ENCODE assay signal across 25 cellular contexts in the genomic region with DNA sequence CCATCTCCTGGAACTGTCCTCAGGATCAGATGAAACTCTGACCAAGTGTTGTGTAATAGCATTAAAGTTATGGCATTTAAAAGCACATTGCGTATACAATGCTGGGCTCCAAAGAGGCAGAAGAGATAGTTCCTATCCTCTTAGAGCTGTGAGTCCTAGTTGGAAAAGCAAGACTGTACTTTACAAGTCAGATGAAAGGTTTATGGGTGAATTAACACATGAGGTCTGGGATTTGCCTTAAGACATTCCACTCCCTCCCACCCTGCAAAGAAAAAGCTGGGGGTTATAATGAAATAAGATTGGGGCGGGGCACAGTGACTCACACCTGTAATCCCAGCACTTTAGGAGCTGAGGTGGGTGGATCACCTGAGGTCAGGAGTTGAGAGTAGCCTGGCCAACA. TPM values are rescaled to one million over a fixed set of nuclear protein-coding genes. Genes with fewer than 3 reads are reported as not detected.
A peak's percentile ranks its signal among the peaks of the same experiment; 100 is the strongest.
DNase-seq lines count a peak whose midpoint lies in the region; ATAC-seq and TF ChIP-seq lines count a peak whose summit lies in the region.
"Had no signal": no experiment of that assay in that cellular context is flagged by ENCODE, and none has a peak within 500 bp of the region (broad histone marks: within the 10 kb centered on the region; RNA-seq: fewer than 3 reads in every experiment).

No MANE protein-coding gene starts in this region.

- H3K18ac ChIP-seq in mesendoderm (ENCODE audit: low read length) (peak overlapping the region; percentile 30), neuronal stem cell (ENCODE audit: low read length) (no peak overlapping the region)

- no peak overlapping the region for H4K5ac ChIP-seq in mesendoderm (ENCODE audit: low read length)

- H2AFZ ChIP-seq in mammary epithelial cell (ENCODE audit: low read depth, low read length) (no peak overlapping the region), neuronal stem cell (ENCODE audit: low read length) (no peak overlapping the region)
- H2AFZ ChIP-seq: neural progenitor cell had no signal

- dilution Hi-C loops in mammary epithelial cell (cut with HindIII; ENCODE audit: low sequenced_read_pairs): no loop called here

- DNase-seq in cardiac muscle cell (ENCODE audit: low read depth in 1 of 2, low spot score in 1 of 2) (no peak), Right ventricle myocardium superior (no peak), mammary epithelial cell (peak; percentile 75), mesendoderm (no peak), COLO668 (lab: John Stamatoyannopoulos, UW; ENCODE audit: unreplicated experiment) (no peak), epidermal melanocyte (ENCODE audit: insufficient read length, low spot score) (no peak), neuronal stem cell (ENCODE audit: low spot score) (no peak)
- DNase-seq: activated CD8-positive, alpha-beta memory T cell treated with anti-CD3 and anti-CD28 coated beads, Interleukin-2, amount 50 U/mL, for 48 hours; GDM1; KBM-7; NCI-H1930; NCI-H2227 treated with DMSO at 0.1 percent for 48 hours; SJCRH30; spleen; stimulated activated CD4-positive, alpha-beta T cell treated with anti-CD3 and anti-CD28 coated beads, Interleukin-4, amount 100 ng/mL, for 24 hours; stimulated activated naive CD8-positive, alpha-beta T cell treated with anti-CD3 and anti-CD28 coated beads, Interleukin-15, amount 100 ng/mL, for 72 hours; T-helper 17 cell; upper lobe of right lung had no signal

- H3K4me1 ChIP-seq in cardiac muscle cell (ENCODE audit: low read depth): peaks cover 4% of the 10 kb centered on the region
- H3K4me1 ChIP-seq in mammary epithelial cell (ENCODE audit: insufficient read depth, low read length): peaks cover 45% of the 10 kb centered on the region
- peaks cover 12% of the 10 kb centered on the region for H3K4me1 ChIP-seq in mesendoderm (ENCODE audit: control insufficient read depth, low read depth, low read length)
- H3K4me1 ChIP-seq in neuronal stem cell (ENCODE audit: control insufficient read depth in 2 of 2, insufficient read depth in 1 of 2, low read depth in 1 of 2, low read length in 2 of 2): no peaks in the 10 kb centered on the region
- H3K4me1 ChIP-seq: esophagus muscularis mucosa, neural progenitor cell, SJCRH30, spleen, upper lobe of right lung had no signal

- H3K4ac ChIP-seq in mesendoderm (ENCODE audit: low read depth, low read length): no peak overlapping the region
- H3K4ac ChIP-seq in neuronal stem cell (ENCODE audit: low read length): no peak overlapping the region

- H3K14ac ChIP-seq in neuronal stem cell (ENCODE audit: low read length): no peak overlapping the region

- H4K20me1 ChIP-seq in mammary epithelial cell (ENCODE audit: insufficient read depth, low read length): no peaks in the 10 kb centered on the region

- peaks cover 47% of the 10 kb centered on the region for H3K79me2 ChIP-seq in mammary epithelial cell (ENCODE audit: insufficient read depth, low read length)
- no peaks in the 10 kb centered on the region for H3K79me2 ChIP-seq in mesendoderm (ENCODE audit: control insufficient read depth, insufficient read depth, low read length)

- in situ Hi-C loops in mammary epithelial cell (cut with MboI; ENCODE audit: low sequenced_read_pairs in 2 of 2): no loop called here

- peak overlapping the region; percentile 34 for H3K4me2 ChIP-seq in mammary epithelial cell (ENCODE audit: insufficient read depth, low read depth, low read length)
- no peak overlapping the region for H3K4me2 ChIP-seq in mesendoderm (ENCODE audit: low read length)
- no peak overlapping the region for H3K4me2 ChIP-seq in neuronal stem cell (ENCODE audit: insufficient read depth, low read length, poor library complexity, severe bottlenecking)
- H3K4me2 ChIP-seq: BLaER1 treated with 17β-estradiol and CSF1 and Interleukin-3, amounts not matched to agents 10 nM and 100 nM; neural progenitor cell had no signal

- H4K91ac ChIP-seq in neuronal stem cell (ENCODE audit: low read depth, low read length, poor library complexity): no peak overlapping the region

- H3K27me3 ChIP-seq in cardiac muscle cell (no peaks in the 10 kb centered on the region), mammary epithelial cell (ENCODE audit: insufficient read depth, low read length) (no peaks in the 10 kb centered on the region), mesendoderm (ENCODE audit: insufficient read depth, low read length, poor library complexity) (no peaks in the 10 kb centered on the region), neuronal stem cell (ENCODE audit: control insufficient read depth in 3 of 3, insufficient read depth in 3 of 3, low read depth in 1 of 3, low read length in 3 of 3) (no peaks in the 10 kb centered on the region)
- H3K27me3 ChIP-seq: BLaER1 treated with 17β-estradiol and CSF1 and Interleukin-3, amounts not matched to agents 10 nM and 100 nM; esophagus muscularis mucosa; neural progenitor cell; SJCRH30; spleen; upper lobe of right lung had no signal

- H3K9me3 ChIP-seq in cardiac muscle cell (ENCODE audit: low read depth) (no peaks in the 10 kb centered on the region), mammary epithelial cell (replicated peaks; ENCODE audit: insufficient read depth, low read length) (no peaks in the 10 kb centered on the region), neuronal stem cell (replicated peaks in 1 of 2; ENCODE audit: control insufficient read depth in 2 of 2, insufficient read depth in 1 of 2, low read depth in 1 of 2, low read length in 2 of 2) (peaks cover 0 to 8% of the 10 kb centered on the region in 2 donors)
- H3K9me3 ChIP-seq: esophagus muscularis mucosa, SJCRH30, spleen, upper lobe of right lung had no signal

- H4K8ac ChIP-seq in mesendoderm (ENCODE audit: low read depth, low read length) (no peak overlapping the region), neuronal stem cell (ENCODE audit: low read depth, low read length) (no peak overlapping the region)

- no peak overlapping the region for H2BK120ac ChIP-seq in mesendoderm (ENCODE audit: low read depth, low read length)
- H2BK120ac ChIP-seq in neuronal stem cell (ENCODE audit: low read depth, low read length): no peak overlapping the region

- no peak overlapping the region for H2BK12ac ChIP-seq in neuronal stem cell (ENCODE audit: low read length)

- intact Hi-C loops in Right ventricle myocardium superior (cut with DNase I) (no loop called here), mammary epithelial cell (cut with micrococcal nuclease) (loop anchor here (5.0 kb wide), 1 partner anchor 35 kb away; a partner anchor contains a TSS)

- no peak for ATAC-seq in Right ventricle myocardium superior (ENCODE audit: poor library complexity)
- ATAC-seq in HG03469 (IDR thresholded peaks at IDR 0.05; ENCODE audit: unreplicated experiment): no peak
- ATAC-seq: left lobe of liver; stimulated activated naive CD8-positive, alpha-beta T cell treated with anti-CD3 and anti-CD28 coated beads, Interleukin-15, amount 100 ng/mL, for 72 hours; T-helper 17 cell; upper lobe of right lung had no signal

- peak overlapping the region; percentile 30 for H3K9ac ChIP-seq in mammary epithelial cell (ENCODE audit: insufficient read depth, low read length)
- no peak overlapping the region for H3K9ac ChIP-seq in mesendoderm (ENCODE audit: low read length)
- no peak overlapping the region for H3K9ac ChIP-seq in neuronal stem cell (ENCODE audit: low read depth, low read length, poor library complexity)
- H3K9ac ChIP-seq: BLaER1 treated with 17β-estradiol and CSF1 and Interleukin-3, amounts not matched to agents 10 nM and 100 nM; neural progenitor cell had no signal

- H2BK15ac ChIP-seq in mesendoderm (replicated peaks; ENCODE audit: low read depth): no peak overlapping the region
- no peak overlapping the region for H2BK15ac ChIP-seq in neuronal stem cell (ENCODE audit: low read length)

- H3K27ac ChIP-seq in cardiac muscle cell (peak overlapping the region; percentile 35), mammary epithelial cell (ENCODE audit: insufficient read depth, low read depth, low read length) (peak overlapping the region; percentile 84), mesendoderm (ENCODE audit: low read depth, low read length) (no peak overlapping the region), neuronal stem cell (replicated peaks; ENCODE audit: low read length) (no peak overlapping the region)
- H3K27ac ChIP-seq: BLaER1 treated with 17β-estradiol and CSF1 and Interleukin-3, amounts not matched to agents 10 nM and 100 nM; esophagus muscularis mucosa; HL-60; neural progenitor cell; SJCRH30; spleen; upper lobe of right lung; VCaP had no signal

- TF ChIP-seq CTCF in cardiac muscle cell (IDR thresholded peaks at IDR 0.05; ENCODE audit: low read depth, low read length) (no peak), mammary epithelial cell (conservative IDR thresholded peaks at IDR 0.05 in 1 of 2, IDR thresholded peaks at IDR 0.05 in 1 of 2; ENCODE audit: extremely low read depth in 1 of 2, insufficient read depth in 1 of 2, low read depth in 1 of 2, low read length in 2 of 2) (no peak)

- WGBS in mammary epithelial cell (ENCODE audit: low coverage, missing lambda C conversion rate): 55% methylated on average over 2 of the region's 2 CpGs
- no CpG with 5 or more reads among the region's 2 CpGs for WGBS in mesendoderm (ENCODE audit: extremely low coverage, insufficient coverage, low lambda C conversion rate)
- no CpG with 5 or more reads among the region's 2 CpGs for WGBS in neuronal stem cell (ENCODE audit: extremely low coverage in 2 of 2, insufficient read length in 2 of 2, insufficient replicate concordance in 1 of 2), 2 donors

- H3K36me3 ChIP-seq in cardiac muscle cell: no peaks in the 10 kb centered on the region
- peaks cover 3% of the 10 kb centered on the region for H3K36me3 ChIP-seq in mammary epithelial cell (ENCODE audit: insufficient read depth, low read length)
- H3K36me3 ChIP-seq in mesendoderm (ENCODE audit: control insufficient read depth, insufficient read depth, low read length): no peaks in the 10 kb centered on the region
- H3K36me3 ChIP-seq in neuronal stem cell (replicated peaks in 1 of 2; ENCODE audit: control insufficient read depth in 2 of 2, insufficient read depth in 2 of 2, low read length in 2 of 2): peaks cover 0 to 23% of the 10 kb centered on the region in 2 donors
- H3K36me3 ChIP-seq: neural progenitor cell, upper lobe of right lung had no signal

- H3K79me1 ChIP-seq in mesendoderm (ENCODE audit: low read length) (peaks cover 3% of the 10 kb centered on the region), neuronal stem cell (ENCODE audit: low read depth, low read length) (no peaks in the 10 kb centered on the region)

- no peak overlapping the region for H2AK5ac ChIP-seq in mesendoderm (ENCODE audit: low read length)
- H2AK5ac ChIP-seq in neuronal stem cell (ENCODE audit: low read depth, low read length): no peak overlapping the region

- no TSS peak for BruUV-seq in mammary epithelial cell (replicated peaks; lab: Mats Ljungman, UMichigan)

- CTCF ChIA-PET in mammary epithelial cell (lab: Charles Lee; ENCODE audit: low non-redundant PET): interaction anchor here (0.7 kb wide), 1 partner anchor 18 kb away, joined by 5 read pairs; no protein-coding TSS in a partner anchor

- no peak overlapping the region for H3K56ac ChIP-seq in mesendoderm (ENCODE audit: low read length)

- no peak overlapping the region for H3K4me3 ChIP-seq in cardiac muscle cell
- H3K4me3 ChIP-seq in mammary epithelial cell (replicated peaks in 1 of 3; ENCODE audit: insufficient read depth in 1 of 3, low read depth in 2 of 3, low read length in 3 of 3): peak overlapping the region in 1 of 3 experiments; percentile 7
- no peak overlapping the region for H3K4me3 ChIP-seq in mesendoderm (ENCODE audit: low read length)
- H3K4me3 ChIP-seq in neuronal stem cell (ENCODE audit: low read length in 2 of 2): no peak overlapping the region
- H3K4me3 ChIP-seq: BLaER1 treated with 17β-estradiol and CSF1 and Interleukin-3, amounts not matched to agents 10 nM and 100 nM; esophagus muscularis mucosa; neural progenitor cell; SJCRH30; spleen; upper lobe of right lung had no signal

- no peak overlapping the region for H3K23ac ChIP-seq in mesendoderm (ENCODE audit: low read length)
- H3K23ac ChIP-seq in neuronal stem cell (ENCODE audit: low read depth, low read length, poor library complexity): no peak overlapping the region

- H2BK5ac ChIP-seq in mesendoderm (ENCODE audit: low read length): peak overlapping the region; percentile 2
- no peak overlapping the region for H2BK5ac ChIP-seq in neuronal stem cell (ENCODE audit: low read length)

RNA-seq across cellular contexts. Expression of a gene that starts 35.6 kb away (rescaled TPM):
- total RNA-seq in cardiac muscle cell (59.5 and 72.1 TPM in 2 replicates), Right ventricle myocardium superior (39.6 TPM), mammary epithelial cell (10 to 100 TPM; 11.2 to 21.3 TPM)
- polyA plus RNA-seq in cardiac muscle cell (57.4 and 59.5 TPM in 2 replicates), mammary epithelial cell (25.4 TPM)
- polyA minus RNA-seq in mammary epithelial cell: 1.4 TPM
- 13.6 TPM for polyA plus RNA-seq in mesendoderm (2013, experiment 1 of 2)
- polyA plus RNA-seq in mesendoderm (2013, experiment 2 of 2): 13.7 TPM
- polyA plus RNA-seq in neuronal stem cell (2013, experiment 1 of 2): 22.8 TPM
- 24.2 TPM for polyA plus RNA-seq in neuronal stem cell (2013, experiment 2 of 2)

RNA-seq across cellular contexts. Expression of a gene that starts 42.7 kb away (rescaled TPM):
- total RNA-seq in cardiac muscle cell: 3,878 and 4,535 TPM in 2 replicates
- polyA plus RNA-seq in cardiac muscle cell: 833 and 906 TPM in 2 replicates
- total RNA-seq in Right ventricle myocardium superior: 1,324 TPM
- 1,000 to 10,000 TPM; 2,956 to 3,547 TPM for total RNA-seq in mammary epithelial cell
- polyA plus RNA-seq in mammary epithelial cell: 4,438 TPM
- polyA minus RNA-seq in mammary epithelial cell: 3,877 TPM
- 3,121 TPM for polyA plus RNA-seq in mesendoderm (2013, experiment 1 of 2)
- 3,136 TPM for polyA plus RNA-seq in mesendoderm (2013, experiment 2 of 2)
- polyA plus RNA-seq in neuronal stem cell (2013, experiment 1 of 2): 3,499 TPM
- 3,563 TPM for polyA plus RNA-seq in neuronal stem cell (2013, experiment 2 of 2)

RNA-seq across cellular contexts. Expression of a gene that starts 43.2 kb away (rescaled TPM):
- total RNA-seq in cardiac muscle cell (7.5 and 9.5 TPM in 2 replicates), Right ventricle myocardium superior (2.5 TPM), mammary epithelial cell (10 to 100 TPM in 1 of 2 donors, 1 to 10 TPM in 1; 8.5 to 26.9 TPM)
- polyA plus RNA-seq in cardiac muscle cell (15.7 and 22.0 TPM in 2 replicates), mammary epithelial cell (24.3 TPM)
- 22.9 TPM for polyA minus RNA-seq in mammary epithelial cell
- 38.0 TPM for polyA plus RNA-seq in mesendoderm (2013, experiment 1 of 2)
- 38.4 TPM for polyA plus RNA-seq in mesendoderm (2013, experiment 2 of 2)
- 22.1 TPM for polyA plus RNA-seq in neuronal stem cell (2013, experiment 1 of 2)
- polyA plus RNA-seq in neuronal stem cell (2013, experiment 2 of 2): 23.8 TPM

Comparison
In these comparisons a context has a peak if more than half of its experiments do, and no peak if none do; other contexts are left out.
1. H3K27ac ChIP-seq: peak in cardiac muscle cell (single experiment) and mammary epithelial cell (single experiment); none in mesendoderm (single experiment) and neuronal stem cell (single experiment).